In genomic region chr18:8673276-8674209, GRCh38 we compare ENCODE assay signal across 11 cellular contexts. TPM values are rescaled to one million over a fixed set of nuclear protein-coding genes. Genes with fewer than 3 reads are reported as not detected.
A peak's percentile ranks its signal among the peaks of the same experiment; 100 is the strongest.
DNase-seq lines count a peak whose midpoint lies in the region; ATAC-seq and TF ChIP-seq lines count a peak whose summit lies in the region.
"Had no signal": no experiment of that assay in that cellular context is flagged by ENCODE, and none has a peak within 500 bp of the region (broad histone marks: within the 10 kb centered on the region; RNA-seq: fewer than 3 reads in every experiment).

No MANE protein-coding gene starts in this region.

- DNase-seq in GM12865 (ENCODE audit: low read depth) = peak; percentile 79
- DNase-seq in GM20000 (ENCODE audit: low spot score) = peak; percentile 60
- DNase-seq in SJSA1 (ENCODE audit: low read depth in 1 of 2, low spot score in 2 of 2) = peak in 1 of 2 experiments; percentile 40
- no peak for DNase-seq in activated CD4-positive, alpha-beta T cell treated with anti-CD3 and anti-CD28 coated beads for 48 hours
- DNase-seq in mucosa of gallbladder (ENCODE audit: low spot score) = no peak
- DNase-seq in hepatic stellate cell (ENCODE audit: low spot score) = no peak
- DNase-seq in NCI-H524 treated with DMSO at 0.1 percent for 48 hours (lab: John Stamatoyannopoulos, UW) = no peak
- DNase-seq: gastrocnemius medialis, Right ventricle myocardium superior had no signal

- no peaks in the 10 kb centered on the region for H3K27me3 ChIP-seq in SJSA1 (replicated peaks)
- H3K27me3 ChIP-seq: BLaER1 treated with 17β-estradiol and CSF1 and Interleukin-3, amounts not matched to agents 10 nM and 100 nM; gastrocnemius medialis had no signal

- H3K9me3 ChIP-seq in SJSA1 (replicated peaks) = no peaks in the 10 kb centered on the region
- H3K9me3 ChIP-seq: gastrocnemius medialis had no signal

- peak overlapping the region; percentile 26 for H3K27ac ChIP-seq in SJSA1
- H3K27ac ChIP-seq: BLaER1 treated with 17β-estradiol and CSF1 and Interleukin-3, amounts not matched to agents 10 nM and 100 nM; gastrocnemius medialis had no signal

- TF ChIP-seq CTCF in GM12865 (IDR thresholded peaks at IDR 0.05; ENCODE audit: insufficient read depth, low read depth, low read length, missing control alignments) (no peak), GM20000 (IDR thresholded peaks at IDR 0.05; ENCODE audit: extremely low read depth, missing control alignments) (no peak)

- H3K4me3 ChIP-seq in GM12865 (ENCODE audit: low read depth, low read length) (no peak overlapping the region; the same call in 1 of the 2 replicates), SJSA1 (no peak overlapping the region)
- H3K4me3 ChIP-seq: BLaER1 treated with 17β-estradiol and CSF1 and Interleukin-3, amounts not matched to agents 10 nM and 100 nM; gastrocnemius medialis had no signal

- peak; percentile 84 for ATAC-seq in HG03064 (IDR thresholded peaks at IDR 0.05; ENCODE audit: low read depth, unreplicated experiment)
- ATAC-seq: gastrocnemius medialis had no signal

- peaks cover 19% of the 10 kb centered on the region for H3K4me1 ChIP-seq in SJSA1 (replicated peaks)
- H3K4me1 ChIP-seq: BLaER1 treated with 17β-estradiol and CSF1 and Interleukin-3, amounts not matched to agents 10 nM and 100 nM; gastrocnemius medialis had no signal

- H3K36me3 ChIP-seq in SJSA1 = no peaks in the 10 kb centered on the region
- H3K36me3 ChIP-seq: BLaER1 treated with 17β-estradiol and CSF1 and Interleukin-3, amounts not matched to agents 10 nM and 100 nM; gastrocnemius medialis had no signal

RNA-seq across cellular contexts. Expression of gene MTCL1, which starts 31.8 kb away (rescaled TPM):
- total RNA-seq in SJSA1 (2014; rRNA removed; shearing (Covaris generic)) = 36.7 and 47.7 TPM in 2 replicates
- 182 TPM for total RNA-seq in mucosa of gallbladder

Comparison
In these comparisons a context has a peak if more than half of its experiments do, and no peak if none do; other contexts are left out.
1. DNase-seq: peak in GM12865 (single experiment) and GM20000 (single experiment); none in activated CD4-positive, alpha-beta T cell treated with anti-CD3 and anti-CD28 coated beads for 48 hours (single experiment), mucosa of gallbladder (single experiment), hepatic stellate cell (single experiment) and NCI-H524 treated with DMSO at 0.1 percent for 48 hours (single experiment).